ENCODE assay signal across 28 cellular contexts in the genomic region with DNA sequence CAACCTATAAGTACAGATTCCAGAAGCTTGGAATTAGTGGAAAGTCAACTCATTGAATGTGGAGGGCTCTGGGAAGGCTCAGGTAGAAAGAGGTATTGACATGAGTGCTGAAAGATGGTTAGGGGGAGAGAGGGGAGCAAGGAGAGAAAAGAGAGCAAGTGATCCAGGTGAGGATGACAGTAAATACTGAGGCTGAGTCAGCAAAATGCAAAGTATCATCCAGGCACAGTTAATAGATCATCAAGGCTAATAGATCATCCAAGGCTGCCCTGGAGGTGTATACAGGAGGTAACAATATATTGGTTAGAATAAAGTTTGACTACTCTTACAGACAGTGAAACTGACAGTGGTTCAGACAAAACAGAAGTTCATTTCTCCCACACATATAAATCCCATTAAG.
"Had no signal": no experiment of that assay in that cellular context is flagged by ENCODE, and none has a peak within 500 bp of the region (broad histone marks: within the 10 kb centered on the region; RNA-seq: fewer than 3 reads in every experiment).

No MANE protein-coding gene starts in this region.

- H3K79me2 ChIP-seq: parathyroid adenoma had no signal

- H3K4me3 ChIP-seq: neural progenitor cell, ovary, psoas muscle, skin epidermis, smooth muscle cell, spleen, suprapubic skin, testis, tibial artery, transverse colon, upper lobe of right lung, uterus had no signal

- H3K4me1 ChIP-seq: neural progenitor cell, parathyroid adenoma, psoas muscle, spleen, suprapubic skin, testis, tibial artery, transverse colon, upper lobe of right lung, uterus had no signal

- DNase-seq: natural killer cell; occipital lobe; ovary; posterior cingulate gyrus; psoas muscle; right cardiac atrium; spleen; stimulated activated CD4-positive, alpha-beta T cell treated with anti-CD3 and anti-CD28 coated beads, Interleukin-12 subunit alpha, Interleukin-12 subunit beta, amount 100 ng/mL, for 4 hours; stimulated activated CD4-positive, alpha-beta T cell treated with anti-CD3 and anti-CD28 coated beads, Interleukin-1b, Interleukin-23, amount 100 ng/mL, for 48 hours; stimulated activated CD4-positive, alpha-beta T cell treated with anti-CD3 and anti-CD28 coated beads, Interleukin-4, amount 100 ng/mL, for 1 hour; stimulated activated CD4-positive, alpha-beta T cell treated with anti-CD3 and anti-CD28 coated beads, Interleukin-4, amount 100 ng/mL, for 4 hours; stimulated activated CD8-positive, alpha-beta memory T cell treated with anti-CD3 and anti-CD28 coated beads, Interleukin-4, amount 100 ng/mL, for 48 hours; stimulated activated naive CD4-positive, alpha-beta T cell; stimulated activated naive CD8-positive, alpha-beta T cell treated with anti-CD3 and anti-CD28 coated beads, Interleukin-15, amount 100 ng/mL, for 72 hours; stimulated activated naive CD8-positive, alpha-beta T cell treated with anti-CD3 and anti-CD28 coated beads, Interleukin-15, Interleukin-2, amounts not matched to agents 100 U/mL and 50 U/mL, for 24 hours; substantia nigra; testis; tibial artery; transverse colon; upper lobe of right lung; uterus had no signal

- H3K36me3 ChIP-seq: neural progenitor cell, ovary, spleen, suprapubic skin, tibial artery, transverse colon, upper lobe of right lung, uterus had no signal

- ATAC-seq: natural killer cell; psoas muscle; right cardiac atrium; sciatic nerve; stimulated activated memory B cell treated with anti-CD40 and anti-IgM and Interleukin-4, amounts not matched to agents 10 μg/mL and 1 μg/mL and 100 μg/mL, for 72 hours; stimulated activated naive CD8-positive, alpha-beta T cell treated with anti-CD3 and anti-CD28 coated beads, Interleukin-15, amount 100 ng/mL, for 72 hours; stimulated activated naive CD8-positive, alpha-beta T cell treated with anti-CD3 and anti-CD28 coated beads, Interleukin-15, Interleukin-2, amounts not matched to agents 100 U/mL and 50 U/mL, for 24 hours; upper lobe of right lung had no signal

- H3K27me3 ChIP-seq: neural progenitor cell, ovary, testis, tibial artery, upper lobe of right lung, uterus had no signal

- H2AFZ ChIP-seq: neural progenitor cell, parathyroid adenoma had no signal

- H3K9ac ChIP-seq: neural progenitor cell, parathyroid adenoma had no signal

- H3K27ac ChIP-seq: neural progenitor cell, ovary, parathyroid adenoma, psoas muscle, skin epidermis, spleen, suprapubic skin, testis, tibial artery, transverse colon, upper lobe of right lung, uterus had no signal

- H3K4me2 ChIP-seq: neural progenitor cell, smooth muscle cell had no signal

- H3K9me3 ChIP-seq: ovary, psoas muscle, suprapubic skin, testis, transverse colon, upper lobe of right lung, uterus had no signal
